Comparison of ENCODE assay signal across 16 cellular contexts in genomic region chr17:71363661-71364060, GRCh38.
DNase-seq lines count a peak whose midpoint lies in the region; TF ChIP-seq lines count a peak whose summit lies in the region.
"Had no signal": no experiment of that assay in that cellular context is flagged by ENCODE, and none has a peak within 500 bp of the region (broad histone marks: within the 10 kb centered on the region; RNA-seq: fewer than 3 reads in every experiment).

No MANE protein-coding gene starts in this region.

- POLR2A ChIA-PET in activated CD4-positive, alpha-beta T cell treated with anti-CD3 and anti-CD28 coated beads, Interleukin-2, amount 10 ng/mL, durations not matched to agents 7 days and 5 days (lab: Charles Lee), result no interaction called here

- no peak for TF ChIP-seq CTCF in glutamatergic neuron (IDR thresholded peaks at IDR 0.05; ENCODE audit: partially characterized antibody, unreplicated experiment)

- H3K4me3 Mint-ChIP-seq in activated CD4-positive, alpha-beta T cell treated with anti-CD3 and anti-CD28 coated beads, Interleukin-2, amount 10 ng/mL, durations not matched to agents 7 days and 5 days, result no peak overlapping the region
- no peak overlapping the region for H3K4me3 Mint-ChIP-seq in glutamatergic neuron (ENCODE audit: unreplicated experiment)
- H3K4me3 Mint-ChIP-seq: CD14-positive monocyte; CD4-positive, alpha-beta memory T cell; HFFc6 had no signal

- peak overlapping the region; percentile 50 for H3K27ac Mint-ChIP-seq in activated CD4-positive, alpha-beta T cell treated with anti-CD3 and anti-CD28 coated beads, Interleukin-2, amount 10 ng/mL, durations not matched to agents 7 days and 5 days
- H3K27ac Mint-ChIP-seq in glutamatergic neuron (ENCODE audit: unreplicated experiment), result peak overlapping the region; percentile 98
- H3K27ac Mint-ChIP-seq: CD14-positive monocyte; CD4-positive, alpha-beta memory T cell; HFFc6 had no signal

- H3K9me3 Mint-ChIP-seq in activated CD4-positive, alpha-beta T cell treated with anti-CD3 and anti-CD28 coated beads, Interleukin-2, amount 10 ng/mL, durations not matched to agents 7 days and 5 days, result peaks cover 25% of the 10 kb centered on the region
- H3K9me3 Mint-ChIP-seq in glutamatergic neuron (ENCODE audit: unreplicated experiment), result peaks cover 7% of the 10 kb centered on the region
- H3K9me3 Mint-ChIP-seq: HFFc6 had no signal

- CTCF ChIA-PET in activated CD4-positive, alpha-beta T cell treated with anti-CD3 and anti-CD28 coated beads, Interleukin-2, amount 10 ng/mL, durations not matched to agents 7 days and 5 days (lab: Charles Lee), result no interaction called here

- no peaks in the 10 kb centered on the region for H3K4me1 Mint-ChIP-seq in activated CD4-positive, alpha-beta T cell treated with anti-CD3 and anti-CD28 coated beads, Interleukin-2, amount 10 ng/mL, durations not matched to agents 7 days and 5 days
- peaks cover 24% of the 10 kb centered on the region for H3K4me1 Mint-ChIP-seq in glutamatergic neuron (ENCODE audit: low read depth, unreplicated experiment)
- H3K4me1 Mint-ChIP-seq: CD14-positive monocyte; CD4-positive, alpha-beta memory T cell had no signal

- DNase-seq in activated CD4-positive, alpha-beta T cell treated with anti-CD3 and anti-CD28 coated beads, Interleukin-2, amount 10 ng/mL, durations not matched to agents 7 days and 5 days, result no peak
- DNase-seq in activated CD4-positive, alpha-beta T cell treated with anti-CD3 and anti-CD28 coated beads for 48 hours, result no peak
- no peak for DNase-seq in glutamatergic neuron
- peak; percentile 18 for DNase-seq in mucosa of gallbladder (ENCODE audit: low spot score)
- DNase-seq in NCI-H1436 treated with DMSO at 0.1 percent for 48 hours (lab: John Stamatoyannopoulos, UW), result no peak
- DNase-seq in islet precursor cell, result no peak
- DNase-seq in SIG-M5 treated with dmso at 0.1 percent for 504 hours (lab: John Stamatoyannopoulos, UW; ENCODE audit: unreplicated experiment), result no peak
- DNase-seq in dedifferentiated amniotic fluid mesenchymal stem cell (ENCODE audit: extremely low spot score), result no peak
- DNase-seq: Calu3; CD4-positive, alpha-beta memory T cell; DMS79 treated with DMSO at 0.1 percent for 48 hours; GF-D8; GOT3; H7; HFFc6 had no signal

- no peaks in the 10 kb centered on the region for H3K27me3 Mint-ChIP-seq in activated CD4-positive, alpha-beta T cell treated with anti-CD3 and anti-CD28 coated beads, Interleukin-2, amount 10 ng/mL, durations not matched to agents 7 days and 5 days
- peaks cover 2% of the 10 kb centered on the region for H3K27me3 Mint-ChIP-seq in glutamatergic neuron (ENCODE audit: unreplicated experiment)
- H3K27me3 Mint-ChIP-seq: CD4-positive, alpha-beta memory T cell had no signal

- H3K36me3 Mint-ChIP-seq in activated CD4-positive, alpha-beta T cell treated with anti-CD3 and anti-CD28 coated beads, Interleukin-2, amount 10 ng/mL, durations not matched to agents 7 days and 5 days (ENCODE audit: low read depth), result no peaks in the 10 kb centered on the region
- H3K36me3 Mint-ChIP-seq in glutamatergic neuron (ENCODE audit: unreplicated experiment), result no peaks in the 10 kb centered on the region
- H3K36me3 Mint-ChIP-seq: CD14-positive monocyte; CD4-positive, alpha-beta memory T cell had no signal
